Comparison of ENCODE assay signal across 8 cellular contexts in the genomic region with DNA sequence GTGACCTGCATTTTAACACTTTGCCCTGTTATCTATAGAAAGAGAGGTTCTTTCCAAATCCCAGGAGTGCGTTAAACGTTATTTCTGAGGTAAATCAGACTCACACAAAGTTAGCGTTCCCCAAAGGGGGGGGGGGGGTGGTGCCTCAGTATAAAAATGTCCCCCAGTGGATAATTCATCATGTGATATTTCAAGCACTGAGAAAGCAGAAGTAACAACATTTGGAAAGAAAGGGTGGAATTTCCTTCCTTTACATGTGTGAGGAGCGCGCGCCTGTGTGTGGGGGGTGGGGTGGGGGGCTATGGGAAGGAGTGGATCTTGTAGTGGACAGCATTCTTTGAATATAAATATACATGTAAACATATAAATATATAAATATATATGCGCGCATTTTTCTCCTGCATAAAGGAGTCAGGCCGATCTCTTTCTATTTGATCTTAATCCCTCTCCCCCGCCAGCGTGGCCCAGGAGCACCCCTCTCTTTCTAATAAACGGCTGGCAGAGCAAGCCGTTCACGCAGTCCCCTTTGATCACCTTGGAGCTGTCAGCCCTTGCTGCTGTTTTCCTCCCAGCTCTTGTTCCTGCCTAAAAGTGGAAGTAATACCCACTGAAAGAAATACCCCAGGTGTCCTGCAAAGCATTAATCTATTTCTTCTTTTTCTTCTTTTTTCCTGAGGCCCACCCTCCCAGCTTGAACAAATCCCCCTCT.
DNase-seq lines count a peak whose midpoint lies in the region; ATAC-seq and TF ChIP-seq lines count a peak whose summit lies in the region.

No MANE protein-coding gene starts in this region.

- H3K27me3 ChIP-seq in kidney epithelial cell (ENCODE audit: control insufficient read depth, insufficient read depth, low read length) (no peaks in the 10 kb centered on the region), thoracic aorta (replicated peaks; ENCODE audit: insufficient read depth) (no peaks in the 10 kb centered on the region)

- in situ Hi-C loops in KBM-7 (cut with MboI; ENCODE audit: low pct_unique_long_range_greater_than_20kb, low sequenced_read_pairs): no loop called here
- in situ Hi-C loops in astrocyte of the spinal cord (cut with HindIII; ENCODE audit: low sequenced_read_pairs): no loop called here

- H3K36me3 ChIP-seq in kidney epithelial cell (ENCODE audit: control insufficient read depth, insufficient read depth, low read length): no peaks in the 10 kb centered on the region
- H3K36me3 ChIP-seq in thoracic aorta: no peaks in the 10 kb centered on the region

- peaks cover 0 to 7% of the 10 kb centered on the region in 2 donors for H3K4me1 ChIP-seq in thoracic aorta (ENCODE audit: control insufficient read depth in 1 of 2, low read depth in 2 of 2)

- TF ChIP-seq CTCF in astrocyte of the spinal cord (IDR thresholded peaks at IDR 0.05; ENCODE audit: low read depth, low read length) (no peak), kidney epithelial cell (IDR thresholded peaks at IDR 0.05; ENCODE audit: insufficient read depth, low read length, poor library complexity, severe bottlenecking) (no peak), thoracic aorta (IDR thresholded peaks at IDR 0.05) (no peak)

- H3K4me3 ChIP-seq in astrocyte of the spinal cord (ENCODE audit: low read depth, low read length) (peak overlapping the region; percentile 49), kidney epithelial cell (ENCODE audit: low read depth, low read length) (peak overlapping the region; percentile 50), thoracic aorta (peak overlapping the region; percentile 81)

- DNase-seq in DMS53 treated with DMSO at 0.1 percent for 48 hours (lab: John Stamatoyannopoulos, UW; ENCODE audit: unreplicated experiment): peak; percentile 23
- peak; percentile 70 for DNase-seq in KBM-7
- no peak for DNase-seq in astrocyte of the spinal cord (ENCODE audit: low read depth, low spot score)
- no peak for DNase-seq in kidney epithelial cell (ENCODE audit: low read depth)
- DNase-seq in thoracic aorta (ENCODE audit: low spot score): no peak
- no peak for DNase-seq in activated gamma-delta T cell (lab: John Stamatoyannopoulos, UW)
- no peak for DNase-seq in activated CD4-positive, alpha-beta T cell treated with anti-CD3 and anti-CD28 coated beads for 1 hour

- H3K27ac ChIP-seq in thoracic aorta: no peak overlapping the region

- no peaks in the 10 kb centered on the region for H3K9me3 ChIP-seq in thoracic aorta

- ATAC-seq in thoracic aorta (ENCODE audit: insufficient number of reproducible peaks, low FRiP score, low read depth) (no peak), GM19324 (IDR thresholded peaks at IDR 0.05; ENCODE audit: low FRiP score, unreplicated experiment) (no peak)

Comparison
In these comparisons a context has a peak if more than half of its experiments do, and no peak if none do; other contexts are left out.
1. DNase-seq: peak in DMS53 treated with DMSO at 0.1 percent for 48 hours (single experiment) and KBM-7 (single experiment); none in astrocyte of the spinal cord (single experiment), kidney epithelial cell (single experiment), thoracic aorta (single experiment), activated gamma-delta T cell (single experiment) and activated CD4-positive, alpha-beta T cell treated with anti-CD3 and anti-CD28 coated beads for 1 hour (single experiment).
2. Peak in every context shown above with its lines, with median percentiles within 50 percentile points of each other: H3K4me3 ChIP-seq.